Comparison of ENCODE assay signal across 9 cellular contexts in the genomic region with DNA sequence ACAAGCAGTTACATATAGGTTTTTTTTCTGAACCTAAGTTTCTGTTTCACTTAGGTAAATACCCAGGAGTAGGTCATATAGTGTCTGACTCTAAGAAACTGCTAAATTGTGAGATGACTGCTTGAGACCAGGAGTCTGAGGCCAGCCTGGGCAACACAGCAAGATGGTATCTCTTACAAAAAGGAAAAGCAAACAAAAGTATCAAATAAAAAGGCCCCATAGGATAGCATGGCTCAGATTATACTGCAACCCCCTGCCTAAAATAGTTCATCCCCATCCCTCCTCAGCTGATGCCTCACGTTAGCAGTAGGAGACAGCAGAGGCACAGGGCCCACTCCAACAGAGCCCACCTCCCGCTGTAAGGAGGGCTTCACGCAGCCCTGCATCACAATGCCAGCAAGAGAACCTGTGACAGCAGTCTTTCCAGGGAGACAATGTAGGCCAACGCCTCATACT.
DNase-seq lines count a peak whose midpoint lies in the region; ATAC-seq and TF ChIP-seq lines count a peak whose summit lies in the region.
"Had no signal": no experiment of that assay in that cellular context is flagged by ENCODE, and none has a peak within 500 bp of the region (broad histone marks: within the 10 kb centered on the region; RNA-seq: fewer than 3 reads in every experiment).

No MANE protein-coding gene starts in this region.

- peak overlapping the region; percentile 50 for H3K4me2 ChIP-seq in DND-41 (ENCODE audit: insufficient read depth, low read length)

- TF ChIP-seq CTCF in DND-41 (IDR thresholded peaks at IDR 0.05; ENCODE audit: borderline replicate concordance, extremely low read depth, low read length, poor library complexity, severe bottlenecking) (peak; percentile 61), endothelial cell (IDR thresholded peaks at IDR 0.05; ENCODE audit: unreplicated experiment) (no peak)

- peaks cover 35% of the 10 kb centered on the region for H3K4me1 Mint-ChIP-seq in endothelial cell (ENCODE audit: unreplicated experiment)

- no peaks in the 10 kb centered on the region for H3K9me3 ChIP-seq in DND-41 (ENCODE audit: insufficient read depth, low read length, severe bottlenecking)

- no peaks in the 10 kb centered on the region for H3K36me3 Mint-ChIP-seq in endothelial cell (ENCODE audit: low read depth, unreplicated experiment)

- H3K4me3 Mint-ChIP-seq in endothelial cell (ENCODE audit: unreplicated experiment): no peak overlapping the region

- H3K4me1 ChIP-seq in DND-41 (ENCODE audit: insufficient read depth, low read length): peaks cover 92% of the 10 kb centered on the region

- ATAC-seq in DND-41 (ENCODE audit: insufficient read depth, low read depth) (peak; percentile 71), GM19372 (IDR thresholded peaks at IDR 0.05; ENCODE audit: low read depth, unreplicated experiment) (peak; percentile 88), HG03039 (IDR thresholded peaks at IDR 0.05; ENCODE audit: unreplicated experiment) (peak; percentile 89), SK-N-SH treated with all-trans-retinoic acid at 6 μM for 48 hours (no peak)

- H2AFZ ChIP-seq in DND-41 (ENCODE audit: low read depth, low read length): no peak overlapping the region

- peak overlapping the region in 1 of 2 experiments; percentile 16; a peak in 1 of 4 replicates for H3K4me3 ChIP-seq in DND-41 (ENCODE audit: low read depth in 1 of 2, low read length in 2 of 2)

- DNase-seq in DND-41 (peak; percentile 70), NCI-H2029 (lab: John Stamatoyannopoulos, UW) (no peak), endothelial cell (ENCODE audit: low spot score) (no peak), UCSD-AML1 (lab: John Stamatoyannopoulos, UW; ENCODE audit: unreplicated experiment) (no peak)
- peak; percentile 39 to 52 for DNase-seq in activated T-cell treated with anti-CD3 and anti-CD28 coated beads, Interleukin-2, amount 50 U/mL, for 48 hours
- DNase-seq: DMS53 had no signal

- no peaks in the 10 kb centered on the region for H3K36me3 ChIP-seq in DND-41 (ENCODE audit: insufficient read depth, low read length)

- no peaks in the 10 kb centered on the region for H3K27me3 ChIP-seq in DND-41 (ENCODE audit: insufficient read depth, low read length, poor library complexity)

- H3K9ac ChIP-seq in DND-41 (ENCODE audit: low read depth, low read length): peak overlapping the region; percentile 54

- H3K27ac ChIP-seq in DND-41 (ENCODE audit: low read length): peak overlapping the region; percentile 93

- no peaks in the 10 kb centered on the region for H3K27me3 Mint-ChIP-seq in endothelial cell (ENCODE audit: unreplicated experiment)

- peaks cover 89% of the 10 kb centered on the region for H3K79me2 ChIP-seq in DND-41 (ENCODE audit: insufficient read depth, low read length)

- no peak overlapping the region for H3K27ac Mint-ChIP-seq in endothelial cell (ENCODE audit: unreplicated experiment)

- no peaks in the 10 kb centered on the region for H4K20me1 ChIP-seq in DND-41 (ENCODE audit: insufficient read depth, low read length)

- no peaks in the 10 kb centered on the region for H3K9me3 Mint-ChIP-seq in endothelial cell (ENCODE audit: unreplicated experiment)

TF ChIP-seq in SK-N-SH treated with all-trans-retinoic acid at 6 μM for 48 hours, 23 proteins besides CTCF, POLR2A, EP300 and RAD21:
- TF ChIP-seq, protein P1, sequence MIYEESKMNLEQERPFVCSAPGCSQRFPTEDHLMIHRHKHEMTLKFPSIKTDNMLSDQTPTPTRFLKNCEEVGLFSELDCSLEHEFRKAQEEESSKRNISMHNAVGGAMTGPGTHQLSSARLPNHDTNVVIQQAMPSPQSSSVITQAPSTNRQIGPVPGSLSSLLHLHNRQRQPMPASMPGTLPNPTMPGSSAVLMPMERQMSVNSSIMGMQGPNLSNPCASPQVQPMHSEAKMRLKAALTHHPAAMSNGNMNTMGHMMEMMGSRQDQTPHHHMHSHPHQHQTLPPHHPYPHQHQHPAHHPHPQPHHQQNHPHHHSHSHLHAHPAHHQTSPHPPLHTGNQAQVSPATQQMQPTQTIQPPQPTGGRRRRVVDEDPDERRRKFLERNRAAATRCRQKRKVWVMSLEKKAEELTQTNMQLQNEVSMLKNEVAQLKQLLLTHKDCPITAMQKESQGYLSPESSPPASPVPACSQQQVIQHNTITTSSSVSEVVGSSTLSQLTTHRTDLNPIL (CRISPR knock-in tag; IDR thresholded peaks at IDR 0.05; ENCODE audit: low read depth): no peak
- no peak for TF ChIP-seq ZFP3 (CRISPR knock-in tag; IDR thresholded peaks at IDR 0.05)
- TF ChIP-seq CSDC2 (CRISPR knock-in tag; IDR thresholded peaks at IDR 0.05): no peak
- no peak for TF ChIP-seq ZNF70 (CRISPR knock-in tag; IDR thresholded peaks at IDR 0.05)
- no peak for TF ChIP-seq BACH2 (CRISPR knock-in tag; IDR thresholded peaks at IDR 0.05; ENCODE audit: borderline replicate concordance)
- TF ChIP-seq GLIS3 (CRISPR knock-in tag; IDR thresholded peaks at IDR 0.05): no peak
- TF ChIP-seq ZC3H10 (CRISPR knock-in tag; IDR thresholded peaks at IDR 0.05): no peak
- TF ChIP-seq, protein P2, sequence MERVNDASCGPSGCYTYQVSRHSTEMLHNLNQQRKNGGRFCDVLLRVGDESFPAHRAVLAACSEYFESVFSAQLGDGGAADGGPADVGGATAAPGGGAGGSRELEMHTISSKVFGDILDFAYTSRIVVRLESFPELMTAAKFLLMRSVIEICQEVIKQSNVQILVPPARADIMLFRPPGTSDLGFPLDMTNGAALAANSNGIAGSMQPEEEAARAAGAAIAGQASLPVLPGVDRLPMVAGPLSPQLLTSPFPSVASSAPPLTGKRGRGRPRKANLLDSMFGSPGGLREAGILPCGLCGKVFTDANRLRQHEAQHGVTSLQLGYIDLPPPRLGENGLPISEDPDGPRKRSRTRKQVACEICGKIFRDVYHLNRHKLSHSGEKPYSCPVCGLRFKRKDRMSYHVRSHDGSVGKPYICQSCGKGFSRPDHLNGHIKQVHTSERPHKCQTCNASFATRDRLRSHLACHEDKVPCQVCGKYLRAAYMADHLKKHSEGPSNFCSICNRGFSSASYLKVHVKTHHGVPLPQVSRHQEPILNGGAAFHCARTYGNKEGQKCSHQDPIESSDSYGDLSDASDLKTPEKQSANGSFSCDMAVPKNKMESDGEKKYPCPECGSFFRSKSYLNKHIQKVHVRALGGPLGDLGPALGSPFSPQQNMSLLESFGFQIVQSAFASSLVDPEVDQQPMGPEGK (CRISPR knock-in tag; IDR thresholded peaks at IDR 0.05; ENCODE audit: borderline replicate concordance): no peak
- TF ChIP-seq, protein P3, sequence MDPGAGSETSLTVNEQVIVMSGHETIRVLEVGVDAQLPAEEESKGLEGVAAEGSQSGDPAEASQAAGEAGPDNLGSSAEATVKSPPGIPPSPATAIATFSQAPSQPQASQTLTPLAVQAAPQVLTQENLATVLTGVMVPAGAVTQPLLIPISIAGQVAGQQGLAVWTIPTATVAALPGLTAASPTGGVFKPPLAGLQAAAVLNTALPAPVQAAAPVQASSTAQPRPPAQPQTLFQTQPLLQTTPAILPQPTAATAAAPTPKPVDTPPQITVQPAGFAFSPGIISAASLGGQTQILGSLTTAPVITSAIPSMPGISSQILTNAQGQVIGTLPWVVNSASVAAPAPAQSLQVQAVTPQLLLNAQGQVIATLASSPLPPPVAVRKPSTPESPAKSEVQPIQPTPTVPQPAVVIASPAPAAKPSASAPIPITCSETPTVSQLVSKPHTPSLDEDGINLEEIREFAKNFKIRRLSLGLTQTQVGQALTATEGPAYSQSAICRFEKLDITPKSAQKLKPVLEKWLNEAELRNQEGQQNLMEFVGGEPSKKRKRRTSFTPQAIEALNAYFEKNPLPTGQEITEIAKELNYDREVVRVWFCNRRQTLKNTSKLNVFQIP (CRISPR knock-in tag; IDR thresholded peaks at IDR 0.05; ENCODE audit: borderline replicate concordance, low read depth): no peak
- no peak for TF ChIP-seq TCF4 (CRISPR knock-in tag; IDR thresholded peaks at IDR 0.05; ENCODE audit: borderline replicate concordance)
- no peak for TF ChIP-seq OSR1 (CRISPR knock-in tag; IDR thresholded peaks at IDR 0.05)
- no peak for TF ChIP-seq TOX (CRISPR knock-in tag; IDR thresholded peaks at IDR 0.05; ENCODE audit: borderline replicate concordance)
- no peak for TF ChIP-seq PPARA (CRISPR knock-in tag; IDR thresholded peaks at IDR 0.05; ENCODE audit: borderline replicate concordance)
TF ChIP-seq in SK-N-SH treated with all-trans-retinoic acid at 6 μM for 48 hours: peak in this region for 0.

Comparison
In these comparisons a context has a peak if more than half of its experiments do, and no peak if none do; other contexts are left out.
1. DNase-seq: peak in DND-41 (single experiment) and activated T-cell treated with anti-CD3 and anti-CD28 coated beads, Interleukin-2, amount 50 U/mL, for 48 hours (2 of 2); none in NCI-H2029 (single experiment), endothelial cell (single experiment) and UCSD-AML1 (single experiment).